ENCODE assay signal across 22 cellular contexts in the genomic region with DNA sequence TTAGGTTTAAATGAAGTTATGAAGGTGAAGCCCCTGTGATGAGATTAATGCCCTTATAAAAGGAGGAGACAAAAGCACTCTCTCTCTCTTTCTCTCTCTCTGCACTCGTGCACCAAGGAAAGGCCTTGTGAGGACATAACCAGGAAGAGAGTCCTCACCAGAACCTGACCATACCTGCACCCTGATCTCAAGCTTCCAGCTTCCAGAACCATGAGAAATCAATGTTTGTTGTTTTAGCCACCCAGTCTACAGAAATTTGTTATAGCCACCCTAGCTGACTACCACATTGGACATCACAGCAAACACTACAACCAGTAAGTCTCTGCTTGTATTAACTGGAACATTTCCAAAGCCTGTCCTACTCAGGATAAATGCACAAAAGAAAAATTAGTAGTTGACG. TPM values are rescaled to one million over a fixed set of nuclear protein-coding genes. Genes with fewer than 3 reads are reported as not detected.
A peak's percentile ranks its signal among the peaks of the same experiment; 100 is the strongest.
DNase-seq lines count a peak whose midpoint lies in the region; ATAC-seq, FAIRE-seq and TF ChIP-seq lines count a peak whose summit lies in the region.
"Had no signal": no experiment of that assay in that cellular context is flagged by ENCODE, and none has a peak within 500 bp of the region (broad histone marks: within the 10 kb centered on the region; RNA-seq: fewer than 3 reads in every experiment).

No MANE protein-coding gene starts in this region.

- no peak for ATAC-seq in mucosa of descending colon
- ATAC-seq: Panc1 had no signal

- H3K9me3 ChIP-seq in A673 (ENCODE audit: low read depth, low read length, poor library complexity, severe bottlenecking) (no peaks in the 10 kb centered on the region), mucosa of descending colon (no peaks in the 10 kb centered on the region)
- H3K9me3 ChIP-seq: A549, BE2C, MG63, SJCRH30 had no signal

- POLR2A ChIA-PET in A673 (lab: Charles Lee; ENCODE audit: low non-redundant PET): no interaction called here

- no peaks in the 10 kb centered on the region for H3K36me3 ChIP-seq in A673 (ENCODE audit: insufficient read depth, low read length, poor library complexity, severe bottlenecking)
- H3K36me3 ChIP-seq in bronchial epithelial cell (ENCODE audit: control insufficient read depth, insufficient read depth, low read length): no peaks in the 10 kb centered on the region
- H3K36me3 ChIP-seq in mucosa of descending colon (ENCODE audit: low read depth): no peaks in the 10 kb centered on the region
- H3K36me3 ChIP-seq: BE2C, MG63, SJCRH30 had no signal

- DNase-seq in A673 (ENCODE audit: low spot score) (no peak), GM12892 (ENCODE audit: insufficient read length) (no peak), bronchial epithelial cell (ENCODE audit: low read depth) (peak; percentile 69), kidney tubule cell (ENCODE audit: low spot score) (peak; percentile 35), mucosa of descending colon (no peak), NCI-H1930 (lab: John Stamatoyannopoulos, UW) (no peak), KG1 (lab: John Stamatoyannopoulos, UW) (no peak)
- DNase-seq in activated CD8-positive, alpha-beta memory T cell treated with anti-CD3 and anti-CD28 coated beads, Interleukin-2, amount 50 U/mL, for 4 hours: no peak
- DNase-seq: CD4-positive, CD25-positive, alpha-beta regulatory T cell; COR-L47; DND-41; Karpas-422; MG63; NCI-H1417; NCI-H1694 treated with DMSO at 0.1 percent for 48 hours; NCI-H69; NK-92 treated with Interleukin-12 subunit alpha and Interleukin-12 subunit beta, amount 100 ng/mL, for 24 hours; SJCRH30 had no signal

- no peak overlapping the region for H3K4me3 ChIP-seq in A673 (ENCODE audit: low read depth, low read length, poor library complexity, severe bottlenecking)
- no peak overlapping the region for H3K4me3 ChIP-seq in bronchial epithelial cell (ENCODE audit: low read depth, low read length)
- H3K4me3 ChIP-seq in mucosa of descending colon: no peak overlapping the region
- H3K4me3 ChIP-seq: A549, MG63, SJCRH30 had no signal

- no TSS peak for BruUV-seq in A673 (replicated peaks; lab: Mats Ljungman, UMichigan)

- FAIRE-seq in GM12892 (lab: Jason Lieb, UNC): peak; percentile 44
- no peak for FAIRE-seq in bronchial epithelial cell (lab: Jason Lieb, UNC)
- FAIRE-seq: A549, H54 had no signal

- CTCF ChIA-PET in A673 (lab: Charles Lee): no interaction called here

- peak overlapping the region; percentile 38 for H3K27ac ChIP-seq in A673 (ENCODE audit: low read depth, low read length, poor library complexity, severe bottlenecking)
- H3K27ac ChIP-seq: SJCRH30 had no signal

- H3K4me1 ChIP-seq in A673 (ENCODE audit: insufficient read depth, low read length, poor library complexity, severe bottlenecking): peaks cover 33% of the 10 kb centered on the region
- H3K4me1 ChIP-seq in mucosa of descending colon (ENCODE audit: low read depth): no peaks in the 10 kb centered on the region
- H3K4me1 ChIP-seq: BE2C, SJCRH30 had no signal

- no peaks in the 10 kb centered on the region for H3K27me3 ChIP-seq in A673 (replicated peaks; ENCODE audit: insufficient read depth, low read depth, low read length, poor library complexity)
- no peaks in the 10 kb centered on the region for H3K27me3 ChIP-seq in bronchial epithelial cell (ENCODE audit: control insufficient read depth, insufficient read depth, low read length)
- H3K27me3 ChIP-seq: BE2C, MG63, SJCRH30 had no signal

- intact Hi-C loops in A673 (cut with micrococcal nuclease; ENCODE audit: unreplicated experiment) (no loop called here), mucosa of descending colon (cut with DNase I, micrococcal nuclease) (no loop called here)

- no peak for TF ChIP-seq POLR2A in GM12892 (IDR thresholded peaks at IDR 0.05; ENCODE audit: low read depth, low read length)

- TF ChIP-seq CTCF in A673 (conservative IDR thresholded peaks at IDR 0.05; ENCODE audit: low read depth, low read length) (no peak), bronchial epithelial cell (IDR thresholded peaks at IDR 0.05; ENCODE audit: insufficient read depth, low read length, severe bottlenecking) (no peak), mucosa of descending colon (IDR thresholded peaks at IDR 0.05) (no peak)

RNA-seq across cellular contexts. Expression of gene WDFY2, which starts 34.7 kb away (rescaled TPM):
- total RNA-seq in A673 (2021) (45.5 and 50.3 TPM in 2 replicates), bronchial epithelial cell (11.3 and 19.5 TPM in 2 replicates), mucosa of descending colon (1 to 10 TPM; 3.4 to 9.6 (median 6.6) TPM)
- 5.0 TPM for polyA plus RNA-seq in GM12892 (2012; ENCODE audit: missing spikeins)

Comparison
In these comparisons a context has a peak if more than half of its experiments do, and no peak if none do; other contexts are left out.
1. DNase-seq: peak in bronchial epithelial cell (single experiment) and kidney tubule cell (single experiment); none in A673 (single experiment), GM12892 (single experiment), mucosa of descending colon (0 of 3), NCI-H1930 (0 of 2), activated CD8-positive, alpha-beta memory T cell treated with anti-CD3 and anti-CD28 coated beads, Interleukin-2, amount 50 U/mL, for 4 hours (single experiment) and KG1 (single experiment).